22 cellular contexts compared by ENCODE assay signal in genomic region chr2:190988910-190989309, GRCh38. TPM values are rescaled to one million over a fixed set of nuclear protein-coding genes. Genes with fewer than 3 reads are reported as not detected.
DNase-seq lines count a peak whose midpoint lies in the region; ATAC-seq and TF ChIP-seq lines count a peak whose summit lies in the region.
"Had no signal": no experiment of that assay in that cellular context is flagged by ENCODE, and none has a peak within 500 bp of the region (broad histone marks: within the 10 kb centered on the region; RNA-seq: fewer than 3 reads in every experiment).

No MANE protein-coding gene starts in this region.

- H3K27me3 Mint-ChIP-seq in activated naive CD8-positive, alpha-beta T cell: no peaks in the 10 kb centered on the region
- H3K27me3 Mint-ChIP-seq in activated naive CD8-positive, alpha-beta T cell treated with anti-CD3 and anti-CD28 coated beads for 36 hours: no peaks in the 10 kb centered on the region
- no peaks in the 10 kb centered on the region for H3K27me3 Mint-ChIP-seq in activated T-helper 2 cell treated with anti-CD3 and anti-CD28 coated beads, Interferon-gamma antibody, Interleukin-2, Interleukin-4, amounts not matched to agents 10 μg/mL and 5 μg/mL and 100 μg/mL, durations not matched to agents 14 hours and 24 hours and 36 hours (ENCODE audit: low read depth)
- no peaks in the 10 kb centered on the region for H3K27me3 Mint-ChIP-seq in CD4-positive, alpha-beta memory T cell
- H3K27me3 Mint-ChIP-seq: IgD-negative memory B cell had no signal

- ATAC-seq in GM18505 (IDR thresholded peaks at IDR 0.05; ENCODE audit: unreplicated experiment) (no peak), GM19452 (IDR thresholded peaks at IDR 0.05; ENCODE audit: unreplicated experiment) (no peak)
- ATAC-seq in stimulated activated effector memory CD8-positive, alpha-beta T cell treated with anti-CD3 and anti-CD28 coated beads, Interleukin-12 subunit alpha, Interleukin-12 subunit beta, amount 100 ng/mL, for 72 hours: no peak

- H3K4me3 ChIP-seq in CD4-positive, alpha-beta memory T cell (ENCODE audit: low read length in 2 of 2): no peak overlapping the region
- H3K4me3 ChIP-seq: PC-9, SK-N-MC had no signal

- POLR2A ChIA-PET in CD4-positive, alpha-beta memory T cell (lab: Charles Lee; ENCODE audit: partially characterized antibody): interaction anchor here (1.2 to 1.6 kb wide), 5 partner anchors 13 to 107 kb away, joined by 3 to 5 read pairs (median 3); partner anchors contain the start of gene GLS

- H3K27ac ChIP-seq in CD4-positive, alpha-beta memory T cell (ENCODE audit: low read depth, low read length): no peak overlapping the region
- H3K27ac ChIP-seq: C4-2B, PC-9, RWPE1, SK-N-MC had no signal

- H3K36me3 Mint-ChIP-seq in activated naive CD8-positive, alpha-beta T cell: peaks cover 21% of the 10 kb centered on the region
- H3K36me3 Mint-ChIP-seq in activated naive CD8-positive, alpha-beta T cell treated with anti-CD3 and anti-CD28 coated beads for 36 hours: peaks cover 69% of the 10 kb centered on the region
- H3K36me3 Mint-ChIP-seq in activated T-helper 2 cell treated with anti-CD3 and anti-CD28 coated beads, Interferon-gamma antibody, Interleukin-2, Interleukin-4, amounts not matched to agents 10 μg/mL and 5 μg/mL and 100 μg/mL, durations not matched to agents 14 hours and 24 hours and 36 hours (ENCODE audit: low read depth): peaks cover 94% of the 10 kb centered on the region
- peaks cover 100% of the 10 kb centered on the region for H3K36me3 Mint-ChIP-seq in stimulated activated effector memory CD8-positive, alpha-beta T cell treated with anti-CD3 and anti-CD28 coated beads, Interleukin-12 subunit alpha, Interleukin-12 subunit beta, amount 100 ng/mL, for 72 hours
- H3K36me3 Mint-ChIP-seq in CD4-positive, alpha-beta memory T cell: peaks cover 81 to 92% of the 10 kb centered on the region in 2 donors

- no peaks in the 10 kb centered on the region for H3K27me3 ChIP-seq in CD4-positive, alpha-beta memory T cell (ENCODE audit: insufficient read depth, low read length)

- H3K9me3 Mint-ChIP-seq in activated naive CD8-positive, alpha-beta T cell (ENCODE audit: low read depth): no peaks in the 10 kb centered on the region
- no peaks in the 10 kb centered on the region for H3K9me3 Mint-ChIP-seq in activated naive CD8-positive, alpha-beta T cell treated with anti-CD3 and anti-CD28 coated beads for 36 hours
- no peaks in the 10 kb centered on the region for H3K9me3 Mint-ChIP-seq in activated T-helper 2 cell treated with anti-CD3 and anti-CD28 coated beads, Interferon-gamma antibody, Interleukin-2, Interleukin-4, amounts not matched to agents 10 μg/mL and 5 μg/mL and 100 μg/mL, durations not matched to agents 14 hours and 24 hours and 36 hours
- H3K9me3 Mint-ChIP-seq in stimulated activated effector memory CD8-positive, alpha-beta T cell treated with anti-CD3 and anti-CD28 coated beads, Interleukin-12 subunit alpha, Interleukin-12 subunit beta, amount 100 ng/mL, for 72 hours: no peaks in the 10 kb centered on the region
- H3K9me3 Mint-ChIP-seq in CD4-positive, alpha-beta memory T cell: no peaks in the 10 kb centered on the region
- H3K9me3 Mint-ChIP-seq: IgD-negative memory B cell had no signal

- peaks cover 97% of the 10 kb centered on the region for H3K36me3 ChIP-seq in CD4-positive, alpha-beta memory T cell (ENCODE audit: insufficient read depth, low read length)

- intact Hi-C loops in activated T-helper 2 cell treated with anti-CD3 and anti-CD28 coated beads, Interferon-gamma antibody, Interleukin-2, Interleukin-4, amounts not matched to agents 10 μg/mL and 5 μg/mL and 100 μg/mL, durations not matched to agents 14 hours and 24 hours and 36 hours (cut with micrococcal nuclease): no loop called here
- intact Hi-C loops in CD4-positive, alpha-beta memory T cell (cut with micrococcal nuclease): loop anchor here (5.0 kb wide), 1 partner anchor 33 kb away; no protein-coding TSS in a partner anchor

- peaks cover 60% of the 10 kb centered on the region for H3K4me1 Mint-ChIP-seq in activated naive CD8-positive, alpha-beta T cell (ENCODE audit: low read depth)
- peaks cover 40% of the 10 kb centered on the region for H3K4me1 Mint-ChIP-seq in activated naive CD8-positive, alpha-beta T cell treated with anti-CD3 and anti-CD28 coated beads for 36 hours
- peaks cover 41% of the 10 kb centered on the region for H3K4me1 Mint-ChIP-seq in activated T-helper 2 cell treated with anti-CD3 and anti-CD28 coated beads, Interferon-gamma antibody, Interleukin-2, Interleukin-4, amounts not matched to agents 10 μg/mL and 5 μg/mL and 100 μg/mL, durations not matched to agents 14 hours and 24 hours and 36 hours (ENCODE audit: low read depth)
- peaks cover 20% of the 10 kb centered on the region for H3K4me1 Mint-ChIP-seq in stimulated activated effector memory CD8-positive, alpha-beta T cell treated with anti-CD3 and anti-CD28 coated beads, Interleukin-12 subunit alpha, Interleukin-12 subunit beta, amount 100 ng/mL, for 72 hours
- H3K4me1 Mint-ChIP-seq in CD4-positive, alpha-beta memory T cell: peaks cover 13 to 28% (median 20%) of the 10 kb centered on the region in 4 donors

- H3K27ac Mint-ChIP-seq in activated naive CD8-positive, alpha-beta T cell: peak overlapping the region; percentile 76
- H3K27ac Mint-ChIP-seq in activated naive CD8-positive, alpha-beta T cell treated with anti-CD3 and anti-CD28 coated beads for 36 hours: no peak overlapping the region
- peak overlapping the region; percentile 52 for H3K27ac Mint-ChIP-seq in activated T-helper 2 cell treated with anti-CD3 and anti-CD28 coated beads, Interferon-gamma antibody, Interleukin-2, Interleukin-4, amounts not matched to agents 10 μg/mL and 5 μg/mL and 100 μg/mL, durations not matched to agents 14 hours and 24 hours and 36 hours
- peak overlapping the region; percentile 81 for H3K27ac Mint-ChIP-seq in stimulated activated effector memory CD8-positive, alpha-beta T cell treated with anti-CD3 and anti-CD28 coated beads, Interleukin-12 subunit alpha, Interleukin-12 subunit beta, amount 100 ng/mL, for 72 hours
- no peak overlapping the region for H3K27ac Mint-ChIP-seq in CD4-positive, alpha-beta memory T cell

- no peaks in the 10 kb centered on the region for H3K9me3 ChIP-seq in CD4-positive, alpha-beta memory T cell (ENCODE audit: control insufficient read depth in 1 of 2, low read length in 2 of 2)

- no peak for DNase-seq in activated naive CD8-positive, alpha-beta T cell treated with anti-CD3 and anti-CD28 coated beads for 36 hours
- no peak for DNase-seq in activated T-helper 2 cell treated with anti-CD3 and anti-CD28 coated beads, Interferon-gamma antibody, Interleukin-2, Interleukin-4, amounts not matched to agents 10 μg/mL and 5 μg/mL and 100 μg/mL, durations not matched to agents 14 hours and 24 hours and 36 hours (ENCODE audit: low spot score)
- no peak for DNase-seq in stimulated activated effector memory CD8-positive, alpha-beta T cell treated with anti-CD3 and anti-CD28 coated beads, Interleukin-12 subunit alpha, Interleukin-12 subunit beta, amount 100 ng/mL, for 72 hours (ENCODE audit: low spot score in 2 of 2)
- DNase-seq in ureter (ENCODE audit: low spot score): no peak
- DNase-seq in CD4-positive, alpha-beta memory T cell: no peak
- DNase-seq: DMS53, GDM1, MV-4-11, NCI-H1105 treated with DMSO at 0.1 percent for 48 hours, NCI-H2029 treated with DMSO at 0.1 percent for 48 hours, NCI-H226, NCI-H510A treated with DMSO at 0.1 percent for 48 hours, NCI-H748 treated with DMSO at 0.1 percent for 48 hours, PC-9, SHP77 treated with DMSO at 0.1 percent for 48 hours had no signal

- no peak overlapping the region for H3K4me3 Mint-ChIP-seq in activated naive CD8-positive, alpha-beta T cell
- H3K4me3 Mint-ChIP-seq in activated naive CD8-positive, alpha-beta T cell treated with anti-CD3 and anti-CD28 coated beads for 36 hours: no peak overlapping the region
- no peak overlapping the region for H3K4me3 Mint-ChIP-seq in activated T-helper 2 cell treated with anti-CD3 and anti-CD28 coated beads, Interferon-gamma antibody, Interleukin-2, Interleukin-4, amounts not matched to agents 10 μg/mL and 5 μg/mL and 100 μg/mL, durations not matched to agents 14 hours and 24 hours and 36 hours (ENCODE audit: low read depth)
- H3K4me3 Mint-ChIP-seq in stimulated activated effector memory CD8-positive, alpha-beta T cell treated with anti-CD3 and anti-CD28 coated beads, Interleukin-12 subunit alpha, Interleukin-12 subunit beta, amount 100 ng/mL, for 72 hours: no peak overlapping the region
- no peak overlapping the region for H3K4me3 Mint-ChIP-seq in CD4-positive, alpha-beta memory T cell

- H3K4me1 ChIP-seq in CD4-positive, alpha-beta memory T cell (ENCODE audit: insufficient read depth, low read length): peaks cover 13% of the 10 kb centered on the region

- TF ChIP-seq POLR2A in GM18505 (IDR thresholded peaks at IDR 0.05; ENCODE audit: borderline replicate concordance, extremely low read depth, insufficient read depth, insufficient read length): peak; percentile 51

- CTCF ChIA-PET in CD4-positive, alpha-beta memory T cell (lab: Charles Lee; ENCODE audit: partially characterized antibody): interaction anchor here (1.3 to 1.5 kb wide), 3 partner anchors 19 to 208 kb away, joined by 3 to 4 read pairs (median 3); no protein-coding TSS in a partner anchor

RNA-seq across cellular contexts. Expression of gene STAT1, which starts 25.1 kb away (rescaled TPM):
- 100 to 1,000 TPM; 383 to 389 TPM for total RNA-seq in activated naive CD8-positive, alpha-beta T cell treated with anti-CD3 and anti-CD28 coated beads for 36 hours
- total RNA-seq in activated T-helper 2 cell treated with anti-CD3 and anti-CD28 coated beads, Interferon-gamma antibody, Interleukin-2, Interleukin-4, amounts not matched to agents 10 μg/mL and 5 μg/mL and 100 μg/mL, durations not matched to agents 14 hours and 24 hours and 36 hours: 135 and 139 TPM in 2 replicates
- 84.1 TPM for total RNA-seq in ureter
- 100 to 1,000 TPM; 130 TPM for total RNA-seq in CD4-positive, alpha-beta memory T cell
- 100 to 1,000 TPM; 221 to 230 TPM for polyA plus RNA-seq in CD4-positive, alpha-beta memory T cell

Comparison
In these comparisons a context has a peak if more than half of its experiments do, and no peak if none do; other contexts are left out.
1. H3K27ac Mint-ChIP-seq: peak in activated naive CD8-positive, alpha-beta T cell (single experiment), activated T-helper 2 cell treated with anti-CD3 and anti-CD28 coated beads, Interferon-gamma antibody, Interleukin-2, Interleukin-4, amounts not matched to agents 10 μg/mL and 5 μg/mL and 100 μg/mL, durations not matched to agents 14 hours and 24 hours and 36 hours (single experiment) and stimulated activated effector memory CD8-positive, alpha-beta T cell treated with anti-CD3 and anti-CD28 coated beads, Interleukin-12 subunit alpha, Interleukin-12 subunit beta, amount 100 ng/mL, for 72 hours (single experiment); none in activated naive CD8-positive, alpha-beta T cell treated with anti-CD3 and anti-CD28 coated beads for 36 hours (single experiment) and CD4-positive, alpha-beta memory T cell (0 of 7).